23 cellular contexts compared by ENCODE assay signal in the genomic region with DNA sequence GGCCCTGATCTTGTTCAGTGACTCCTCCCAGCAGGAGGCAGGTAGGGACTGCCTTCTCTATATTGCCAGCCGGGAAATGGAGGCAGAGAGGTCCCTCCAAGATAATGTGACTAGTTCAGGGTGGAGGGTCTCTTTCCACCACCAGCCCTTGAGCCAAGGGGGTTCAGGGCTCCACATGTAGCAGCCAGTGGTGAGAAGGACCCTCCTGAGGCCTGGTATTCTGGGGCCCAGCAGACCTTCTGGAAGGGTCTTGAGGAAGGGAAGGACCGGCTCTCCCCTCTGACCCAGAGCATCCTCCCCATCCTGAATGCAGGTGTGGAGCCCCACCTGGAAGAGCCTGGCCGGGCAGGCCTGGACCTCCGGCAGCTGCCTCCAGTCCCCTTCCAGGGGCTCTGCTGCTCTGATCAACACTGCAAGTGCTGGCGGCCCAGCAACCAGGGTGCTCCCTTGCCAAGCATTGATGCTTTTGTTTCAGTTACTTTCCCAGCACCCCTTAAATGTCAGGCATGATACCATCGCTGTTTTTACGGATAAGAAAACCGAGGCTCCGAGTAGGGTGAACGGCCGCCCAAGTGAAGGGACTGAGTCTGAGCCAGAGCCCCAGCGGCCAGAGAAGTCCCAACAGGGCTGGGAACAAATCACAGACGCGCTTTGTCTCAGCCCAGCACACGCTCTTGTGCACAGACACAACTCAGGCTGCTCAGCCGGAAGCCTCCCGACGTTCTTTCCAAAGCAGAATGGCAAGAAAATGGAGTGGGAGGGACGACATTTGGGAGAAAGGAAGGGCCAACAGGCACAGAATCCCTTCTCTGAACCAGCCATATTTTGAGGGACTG. TPM values are rescaled to one million over a fixed set of nuclear protein-coding genes. Genes with fewer than 3 reads are reported as not detected.
A peak's percentile ranks its signal among the peaks of the same experiment; 100 is the strongest.
DNase-seq lines count a peak whose midpoint lies in the region; ATAC-seq, FAIRE-seq and TF ChIP-seq lines count a peak whose summit lies in the region.
"Had no signal": no experiment of that assay in that cellular context is flagged by ENCODE, and none has a peak within 500 bp of the region (broad histone marks: within the 10 kb centered on the region; RNA-seq: fewer than 3 reads in every experiment).

No MANE protein-coding gene starts in this region.

- no peak overlapping the region for H3K9ac ChIP-seq in HepG2 (ENCODE audit: insufficient read depth, low read depth, low read length)

- CTCF ChIA-PET in HepG2 (lab: Yijun Ruan, JAX; ENCODE audit: low intra/inter-chr PET ratio, low total read pairs): no interaction called here

- H2AFZ ChIP-seq in HepG2 (ENCODE audit: low read length): no peak overlapping the region
- H2AFZ ChIP-seq: PC-9 had no signal

- H3K4me2 ChIP-seq in HepG2 (ENCODE audit: low read depth, low read length): no peak overlapping the region
- H3K4me2 ChIP-seq: PC-9 had no signal

- POLR2A ChIA-PET in HepG2 (lab: Yijun Ruan, JAX): no interaction called here

- ATAC-seq in HepG2 (no peak), right lobe of liver (no peak), right cardiac atrium (peak; percentile 32 to 33), GM19455 (IDR thresholded peaks at IDR 0.05; ENCODE audit: unreplicated experiment) (no peak), HG03439 (IDR thresholded peaks at IDR 0.05; ENCODE audit: unreplicated experiment) (no peak)
- ATAC-seq: activated naive CD4-positive, alpha-beta T cell treated with anti-CD3 and anti-CD28 coated beads, Interleukin-2, amount 50 U/mL, for 72 hours; effector memory CD8-positive, alpha-beta T cell; K562 had no signal

- FAIRE-seq in HepG2 (lab: Jason Lieb, UNC): no peak
- FAIRE-seq: A204.1, K562, small intestine, TTC549, urothelium cell line had no signal

- H3K27me3 ChIP-seq in HepG2 (ENCODE audit: control insufficient read depth in 1 of 2, insufficient read depth in 2 of 2, low read length in 2 of 2) (peaks cover 5 to 32% of the 10 kb centered on the region in 2 experiments; a peak in 2 of 5 replicates), right lobe of liver (no peaks in the 10 kb centered on the region), right cardiac atrium (ENCODE audit: control insufficient read depth, insufficient read depth) (no peaks in the 10 kb centered on the region), vagina (no peaks in the 10 kb centered on the region)

- no peak overlapping the region for H3K4me3 ChIP-seq in HepG2 (replicated peaks in 1 of 3; ENCODE audit: insufficient read depth in 1 of 3, low read depth in 2 of 3, low read length in 3 of 3)
- no peak overlapping the region for H3K4me3 ChIP-seq in right lobe of liver
- no peak overlapping the region for H3K4me3 ChIP-seq in right cardiac atrium (ENCODE audit: low read length)
- peak overlapping the region in 1 of 2 donors; percentile 2 for H3K4me3 ChIP-seq in vagina
- H3K4me3 ChIP-seq: K562, PC-9 had no signal

- H3K27ac ChIP-seq in HepG2 (ENCODE audit: extremely low read length, insufficient read depth, low read length) (no peak overlapping the region), right lobe of liver (no peak overlapping the region), right cardiac atrium (ENCODE audit: low read length) (peak overlapping the region; percentile 44), vagina (peak overlapping the region; percentile 68)
- H3K27ac ChIP-seq: PC-9 had no signal

- TF ChIP-seq EP300 in HepG2 (IDR thresholded peaks at IDR 0.05; ENCODE audit: low read depth in 2 of 2, low read length in 2 of 2) (no peak), HepG2 (CRISPR knock-in tag; IDR thresholded peaks at IDR 0.05; ENCODE audit: borderline replicate concordance) (no peak)

- no TSS peak for BruUV-seq in HepG2 (replicated peaks; lab: Mats Ljungman, UMichigan)

- H4K20me1 ChIP-seq in HepG2 (ENCODE audit: insufficient read depth, low read length): no peaks in the 10 kb centered on the region

- DNase-seq in HepG2 (ENCODE audit: low spot score) (no peak), right lobe of liver (no peak), right cardiac atrium (peak; percentile 62 to 84 (median 80)), pons (ENCODE audit: low spot score) (peak; percentile 76), vagina (ENCODE audit: extremely low spot score in 2 of 2) (peak; percentile 79 to 85), NCI-H2029 treated with DMSO at 0.1 percent for 48 hours (lab: John Stamatoyannopoulos, UW) (no peak)
- DNase-seq: activated CD4-positive, alpha-beta T cell treated with anti-CD3 and anti-CD28 coated beads, Interleukin-2, amount 10 ng/mL, durations not matched to agents 7 days and 5 days; activated T-cell treated with anti-CD3 and anti-CD28 coated beads, Interleukin-2, amount 50 U/mL, for 1 hour; DMS79; effector memory CD8-positive, alpha-beta T cell; NCI-H1092 treated with DMSO at 0.1 percent for 48 hours; NCI-H2171; NCI-H774; PC-9; small intestine had no signal

- 71% methylated on average over 14 of the region's 19 CpGs for WGBS in HepG2 (ENCODE audit: low lambda C conversion rate)
- WGBS in right lobe of liver (ENCODE audit: insufficient coverage, low coverage, low lambda C conversion rate, missing lambda C conversion rate): 93% methylated on average over 7 of the region's 19 CpGs
- WGBS in right cardiac atrium: 53% methylated on average over 19 of the region's 19 CpGs

- TF ChIP-seq RAD21 in HepG2 (CRISPR knock-in tag; IDR thresholded peaks at IDR 0.05): no peak

- in situ Hi-C loops in HepG2 (cut with HindIII; ENCODE audit: extremely low pct_ligation_motif_present, low pct_unique_long_range_greater_than_20kb): no loop called here

- TF ChIP-seq CTCF in HepG2 (CRISPR knock-in tag; IDR thresholded peaks at IDR 0.05) (no peak), right lobe of liver (IDR thresholded peaks at IDR 0.05) (no peak), vagina (IDR thresholded peaks at IDR 0.05) (no peak)

- H3K4me1 ChIP-seq in HepG2 (ENCODE audit: insufficient read depth, low read length) (peaks cover 6% of the 10 kb centered on the region; the same call in 1 of the 2 replicates), right lobe of liver (peaks cover 0 to 30% (median 5%) of the 10 kb centered on the region in 4 donors), right cardiac atrium (ENCODE audit: control insufficient read depth, insufficient read depth, low read length) (peaks cover 32% of the 10 kb centered on the region), vagina (peaks cover 53% of the 10 kb centered on the region)

- H3K79me2 ChIP-seq in HepG2 (ENCODE audit: insufficient read depth, low read length): no peaks in the 10 kb centered on the region

- TF ChIP-seq POLR2A in HepG2 (IDR thresholded peaks at IDR 0.05; ENCODE audit: insufficient read depth in 1 of 2, low read depth in 2 of 2, low read length in 2 of 2): no peak
- TF ChIP-seq POLR2A in right lobe of liver (IDR thresholded peaks at IDR 0.05): no peak
- TF ChIP-seq POLR2A in vagina (IDR thresholded peaks at IDR 0.05): no peak

- H3K9me3 ChIP-seq in HepG2 (ENCODE audit: low read length) (no peaks in the 10 kb centered on the region), right lobe of liver (no peaks in the 10 kb centered on the region), right cardiac atrium (ENCODE audit: control insufficient read depth, low read length) (no peaks in the 10 kb centered on the region), vagina (no peaks in the 10 kb centered on the region)

- intact Hi-C loops in HepG2 (cut with micrococcal nuclease; ENCODE audit: unreplicated experiment) (no loop called here), right lobe of liver (cut with DNase I) (no loop called here), right cardiac atrium (cut with DNase I) (loop anchor here in 1 of 4 donors (10.0 kb wide), 1 partner anchor 55 kb away; no protein-coding TSS in a partner anchor), vagina (cut with DNase I) (loop anchor here (10.0 kb wide), 1 partner anchor 75 kb away; no protein-coding TSS in a partner anchor)

- no peaks in the 10 kb centered on the region for H3K36me3 ChIP-seq in HepG2 (replicated peaks in 1 of 2; ENCODE audit: control insufficient read depth in 1 of 2, insufficient read depth in 2 of 2, low read length in 2 of 2)
- no peaks in the 10 kb centered on the region for H3K36me3 ChIP-seq in right lobe of liver
- peaks cover 0 to 5% of the 10 kb centered on the region in 2 donors for H3K36me3 ChIP-seq in vagina

TF ChIP-seq in HepG2, 621 proteins besides CTCF, POLR2A, EP300 and RAD21:
- no peak for TF ChIP-seq ZNF326 (CRISPR knock-in tag; IDR thresholded peaks at IDR 0.05; ENCODE audit: borderline replicate concordance)
- TF ChIP-seq ZNF263 (CRISPR knock-in tag; IDR thresholded peaks at IDR 0.05): 0 out of 2 replicates have a peak, but pooled peaks have one; percentile 24

RNA-seq across cellular contexts. Expression of gene DKK3, which starts 38.8 kb away (rescaled TPM):
- total RNA-seq in HepG2 (2016; rRNA removed; fragmentation: Illumina TruSeq; extraction: Trizol) (0.09 TPM in 1 of 2 replicates, not detected in the other), right lobe of liver (10 to 100 TPM in 2 of 6 experiments, 1 to 10 TPM in 4; 3.0 to 16.9 (median 5.5) TPM), right cardiac atrium (1,000 to 10,000 TPM; 2,567 to 3,299 (median 2,969) TPM), vagina (110 TPM)
- total RNA-seq in HepG2 (2016; cell fraction: cytosol; rRNA removed; fragmentation: Illumina TruSeq; extraction: Trizol; ENCODE audit: low read depth): not detected in 2 replicates
- total RNA-seq in HepG2 (2016; cell fraction: insoluble cytoplasmic fraction; rRNA removed; fragmentation: Illumina TruSeq; extraction: Trizol): not detected in 2 replicates
- total RNA-seq in HepG2 (2016; cell fraction: membrane; rRNA removed; fragmentation: Illumina TruSeq; extraction: Trizol): 0.09 TPM in 1 of 2 replicates, not detected in the other
- total RNA-seq in HepG2 (2016; cell fraction: nucleus; rRNA removed; fragmentation: Illumina TruSeq; extraction: Trizol): not detected in 2 replicates
- polyA plus RNA-seq in HepG2 (2011; rRNA removed) (0.20 and 0.67 TPM in 2 replicates), right cardiac atrium (2,307 TPM)
- polyA plus RNA-seq in HepG2 (2011; cell fraction: cytosol; rRNA removed): 0.12 and 0.29 TPM in 2 replicates
- polyA plus RNA-seq in HepG2 (2011; cell fraction: nucleus; rRNA removed): 0.09 and 0.55 TPM in 2 replicates
- 0.08 TPM in 1 of 2 replicates, not detected in the other for polyA plus RNA-seq in HepG2 (2012)
- not detected in 2 replicates for polyA plus RNA-seq in HepG2 (2016; cell fraction: cytosol; fragmentation: Illumina TruSeq; extraction: Trizol; ENCODE audit: low read depth)
- not detected in 2 replicates for polyA plus RNA-seq in HepG2 (2016; cell fraction: insoluble cytoplasmic fraction; fragmentation: Illumina TruSeq; extraction: Trizol; ENCODE audit: low read depth)
- polyA plus RNA-seq in HepG2 (2016; cell fraction: membrane; fragmentation: Illumina TruSeq; extraction: Trizol; ENCODE audit: low read depth): 0.15 TPM in 1 of 2 replicates, not detected in the other
- not detected in 2 replicates for polyA plus RNA-seq in HepG2 (2016; cell fraction: nucleus; fragmentation: Illumina TruSeq; extraction: Trizol; ENCODE audit: insufficient read depth, low read depth)
- polyA minus RNA-seq in HepG2 (2011; rRNA and poly(A)+ RNA removed; ENCODE audit: low replicate concordance): 0.18 and 0.35 TPM in 2 replicates
- not detected in 2 replicates for polyA minus RNA-seq in HepG2 (2011; cell fraction: cytosol; rRNA and poly(A)+ RNA removed)
- not detected in 2 replicates for polyA minus RNA-seq in HepG2 (2011; cell fraction: nucleus; rRNA and poly(A)+ RNA removed)
- total RNA-seq: activated CD4-positive, alpha-beta T cell treated with anti-CD3 and anti-CD28 coated beads, Interleukin-2, amount 10 ng/mL, durations not matched to agents 7 days and 5 days; activated naive CD4-positive, alpha-beta T cell treated with anti-CD3 and anti-CD28 coated beads, Interleukin-2, amount 50 U/mL, for 72 hours had no signal
- polyA plus RNA-seq: CD14-positive monocyte had no signal

Comparison
In these comparisons a context has a peak if more than half of its experiments do, and no peak if none do; other contexts are left out.
1. ATAC-seq: peak in right cardiac atrium (2 of 2); none in HepG2 (single experiment), right lobe of liver (0 of 4), GM19455 (single experiment) and HG03439 (single experiment).
2. DNase-seq: peak in right cardiac atrium (3 of 3), pons (single experiment) and vagina (2 of 2); none in HepG2 (single experiment), right lobe of liver (0 of 3) and NCI-H2029 treated with DMSO at 0.1 percent for 48 hours (single experiment).
3. H3K27ac ChIP-seq: peak in right cardiac atrium (single experiment) and vagina (single experiment); none in HepG2 (single experiment) and right lobe of liver (0 of 3).
4. RNA of gene DKK3, which starts 38.8 kb away (total RNA-seq): 2,567 to 3,299 TPM in right cardiac atrium; 110 TPM in vagina (single experiment), 3.0 to 16.9 TPM in right lobe of liver and 0.09 TPM in HepG2; every median in the first group is over 10 times any median in the second.